Comparison of ENCODE assay signal across 24 cellular contexts in the genomic region with DNA sequence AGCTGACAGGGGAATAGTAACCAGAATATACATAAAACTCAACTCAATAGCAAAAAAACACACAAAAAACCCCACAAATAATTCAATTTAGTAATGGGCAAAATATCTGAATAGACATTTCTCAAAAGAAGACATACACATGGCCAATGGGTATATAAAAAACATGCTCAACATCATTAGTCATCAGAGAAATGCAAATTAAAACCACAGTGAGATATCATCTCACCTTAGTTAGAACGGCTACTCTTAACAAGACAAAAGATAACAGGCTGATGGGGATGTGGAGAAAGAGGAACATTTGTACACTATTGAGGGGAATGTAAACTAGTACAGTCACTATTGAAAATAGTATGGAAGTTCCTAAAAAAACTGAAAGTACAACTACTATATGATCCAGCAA.
"Had no signal": no experiment of that assay in that cellular context is flagged by ENCODE, and none has a peak within 500 bp of the region (broad histone marks: within the 10 kb centered on the region; RNA-seq: fewer than 3 reads in every experiment).

No MANE protein-coding gene starts in this region.

- ATAC-seq: heart left ventricle; lower lobe of right lung; natural killer cell treated with Interleukin-12 subunit alpha and Interleukin-12 subunit beta and Interleukin-15 and Interleukin-18, amount 100 ng/mL, for 72 hours had no signal

- H3K27me3 ChIP-seq: heart left ventricle, neural progenitor cell, sigmoid colon, stomach, transverse colon had no signal

- H3K9me3 Mint-ChIP-seq: endodermal cell; natural killer cell treated with Interleukin-12 subunit alpha and Interleukin-12 subunit beta and Interleukin-15 and Interleukin-18, amount 100 ng/mL, for 72 hours; neural progenitor cell had no signal

- DNase-seq: effector CD4-positive, alpha-beta T cell; endodermal cell; heart left ventricle; hypothalamus; left ventricle myocardium inferior; lower lobe of right lung; mesenchymal stem cell; midbrain; nucleus accumbens; ovary; sigmoid colon; stimulated activated naive CD4-positive, alpha-beta T cell; stomach; substantia nigra; transverse colon had no signal

- H3K36me3 ChIP-seq: heart left ventricle, left ventricle myocardium inferior, lower lobe of right lung, neural progenitor cell, ovary, right atrium auricular region, sigmoid colon, stomach, thoracic aorta, transverse colon had no signal

- H3K4me3 Mint-ChIP-seq: endodermal cell; natural killer cell treated with Interleukin-12 subunit alpha and Interleukin-12 subunit beta and Interleukin-15 and Interleukin-18, amount 100 ng/mL, for 72 hours; neural progenitor cell had no signal

- H3K36me3 Mint-ChIP-seq: natural killer cell treated with Interleukin-12 subunit alpha and Interleukin-12 subunit beta and Interleukin-15 and Interleukin-18, amount 100 ng/mL, for 72 hours; neural progenitor cell had no signal

- H3K4me1 Mint-ChIP-seq: endodermal cell, neural progenitor cell had no signal

- H3K27me3 Mint-ChIP-seq: natural killer cell treated with Interleukin-12 subunit alpha and Interleukin-12 subunit beta and Interleukin-15 and Interleukin-18, amount 100 ng/mL, for 72 hours had no signal

- H2AFZ ChIP-seq: neural progenitor cell had no signal

- H3K9ac ChIP-seq: neural progenitor cell had no signal

- H3K4me3 ChIP-seq: coronary artery, heart left ventricle, left ventricle myocardium inferior, lower lobe of right lung, neural progenitor cell, ovary, right atrium auricular region, sigmoid colon, skin epidermis, stomach, thoracic aorta, transverse colon had no signal

- H3K27ac ChIP-seq: coronary artery, heart left ventricle, left ventricle myocardium inferior, lower lobe of right lung, neural progenitor cell, ovary, right atrium auricular region, sigmoid colon, skin epidermis, stomach, thoracic aorta, transverse colon had no signal

- FAIRE-seq: endothelial cell of umbilical vein, frontal cortex, islet of Langerhans had no signal

- H3K4me1 ChIP-seq: left ventricle myocardium inferior, lower lobe of right lung, neural progenitor cell, transverse colon had no signal

- H3K9me3 ChIP-seq: heart left ventricle, left ventricle myocardium inferior, lower lobe of right lung, ovary, right atrium auricular region, sigmoid colon, stomach, thoracic aorta, transverse colon had no signal

- H3K27ac Mint-ChIP-seq: endodermal cell; natural killer cell treated with Interleukin-12 subunit alpha and Interleukin-12 subunit beta and Interleukin-15 and Interleukin-18, amount 100 ng/mL, for 72 hours; neural progenitor cell had no signal

- H3K4me2 ChIP-seq: neural progenitor cell had no signal
